In the genomic region with DNA sequence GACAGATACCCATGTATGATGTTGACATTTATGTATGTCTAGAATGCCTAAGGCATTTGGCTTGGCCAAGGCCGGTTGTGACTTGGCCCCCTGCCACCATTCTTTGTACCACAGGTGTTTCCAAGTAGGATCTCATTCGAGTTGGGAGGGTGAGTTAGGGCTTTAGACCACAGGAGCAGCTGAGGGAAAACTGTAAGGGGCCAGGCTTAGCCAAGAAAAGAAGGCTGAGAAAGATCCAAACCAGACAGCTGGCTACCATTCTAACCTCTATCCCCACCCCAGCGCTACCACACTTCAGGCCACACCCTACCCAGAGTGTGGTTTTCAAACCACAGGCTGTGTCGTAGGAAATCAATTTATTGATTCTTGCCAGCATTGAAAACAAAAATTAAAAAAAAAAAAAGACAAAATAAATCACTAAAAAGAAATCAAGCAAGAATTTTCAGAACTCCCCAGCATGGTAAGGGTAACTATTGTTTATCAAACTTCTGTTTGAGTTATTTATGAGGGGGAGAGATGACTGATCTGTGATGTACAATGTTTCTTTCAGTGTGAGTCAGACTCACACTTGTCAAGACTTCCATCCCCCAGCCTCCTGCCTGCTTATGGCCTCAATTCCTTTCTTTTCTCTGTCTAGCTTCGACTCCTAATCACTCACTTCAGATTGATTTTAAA, we compare ENCODE assay signal across 8 cellular contexts. TPM values are rescaled to one million over a fixed set of nuclear protein-coding genes. Genes with fewer than 3 reads are reported as not detected.
DNase-seq lines count a peak whose midpoint lies in the region; ATAC-seq, FAIRE-seq and TF ChIP-seq lines count a peak whose summit lies in the region.

No MANE protein-coding gene starts in this region.

- H3K4me1 ChIP-seq in HepG2 (ENCODE audit: insufficient read depth, low read length) = peaks cover 9% of the 10 kb centered on the region
- no peaks in the 10 kb centered on the region for H3K4me1 ChIP-seq in mesendoderm (ENCODE audit: control insufficient read depth, low read depth, low read length)

- no peak for TF ChIP-seq POLR2A in HepG2 (IDR thresholded peaks at IDR 0.05; ENCODE audit: insufficient read depth in 1 of 2, low read depth in 2 of 2, low read length in 2 of 2)

- TF ChIP-seq EP300 in HepG2 (IDR thresholded peaks at IDR 0.05; ENCODE audit: low read depth in 2 of 2, low read length in 2 of 2) (no peak), HepG2 (CRISPR knock-in tag; IDR thresholded peaks at IDR 0.05; ENCODE audit: borderline replicate concordance) (no peak)

- H2AFZ ChIP-seq in HepG2 (ENCODE audit: low read length) = no peak overlapping the region

- H3K27me3 ChIP-seq in HepG2 (ENCODE audit: control insufficient read depth in 1 of 2, insufficient read depth in 2 of 2, low read length in 2 of 2) = no peaks in the 10 kb centered on the region
- no peaks in the 10 kb centered on the region for H3K27me3 ChIP-seq in mesendoderm (ENCODE audit: insufficient read depth, low read length, poor library complexity)

- H2AK5ac ChIP-seq in mesendoderm (ENCODE audit: low read length) = no peak overlapping the region

- peak overlapping the region; percentile 49 for H3K4me3 Mint-ChIP-seq in activated T-cell treated with anti-CD3 and anti-CD28 coated beads, Interleukin-2, amount 50 U/mL, for 24 hours

- no peaks in the 10 kb centered on the region for H3K36me3 ChIP-seq in HepG2 (replicated peaks in 1 of 2; ENCODE audit: control insufficient read depth in 1 of 2, insufficient read depth in 2 of 2, low read length in 2 of 2)
- H3K36me3 ChIP-seq in mesendoderm (ENCODE audit: control insufficient read depth, insufficient read depth, low read length) = no peaks in the 10 kb centered on the region

- DNase-seq in NCI-H345 (lab: John Stamatoyannopoulos, UW) (peak; percentile 73), NCI-H345 treated with DMSO at 0.1 percent for 48 hours (lab: John Stamatoyannopoulos, UW; ENCODE audit: unreplicated experiment) (no peak), NCI-H1105 treated with DMSO at 0.1 percent for 48 hours (lab: John Stamatoyannopoulos, UW) (peak; percentile 73), HepG2 (ENCODE audit: low spot score) (no peak), GM10248 (ENCODE audit: extremely low spot score) (no peak), mesendoderm (no peak)
- DNase-seq in activated T-cell treated with anti-CD3 and anti-CD28 coated beads, Interleukin-2, amount 50 U/mL, for 24 hours = peak; percentile 68

- no peaks in the 10 kb centered on the region for H3K79me2 ChIP-seq in HepG2 (ENCODE audit: insufficient read depth, low read length)
- no peaks in the 10 kb centered on the region for H3K79me2 ChIP-seq in mesendoderm (ENCODE audit: control insufficient read depth, insufficient read depth, low read length)

- H3K27ac ChIP-seq in HepG2 (ENCODE audit: extremely low read length, insufficient read depth, low read length) (no peak overlapping the region), mesendoderm (ENCODE audit: low read depth, low read length) (no peak overlapping the region)

- no TSS peak for BruUV-seq in HepG2 (replicated peaks; lab: Mats Ljungman, UMichigan)

- H3K4ac ChIP-seq in mesendoderm (ENCODE audit: low read depth, low read length) = no peak overlapping the region

- intact Hi-C loops in HepG2 (cut with micrococcal nuclease; ENCODE audit: unreplicated experiment) = no loop called here

- H4K5ac ChIP-seq in mesendoderm (ENCODE audit: low read length) = no peak overlapping the region

- WGBS in HepG2 (ENCODE audit: low lambda C conversion rate) = 21% methylated on average over 4 of the region's 5 CpGs
- no CpG with 5 or more reads among the region's 5 CpGs for WGBS in mesendoderm (ENCODE audit: extremely low coverage, insufficient coverage, low lambda C conversion rate)

- peaks cover 50% of the 10 kb centered on the region for H3K27me3 Mint-ChIP-seq in activated T-cell treated with anti-CD3 and anti-CD28 coated beads, Interleukin-2, amount 50 U/mL, for 24 hours

- H3K9me3 Mint-ChIP-seq in activated T-cell treated with anti-CD3 and anti-CD28 coated beads, Interleukin-2, amount 50 U/mL, for 24 hours = no peaks in the 10 kb centered on the region

- H3K56ac ChIP-seq in mesendoderm (ENCODE audit: low read length) = no peak overlapping the region

- in situ Hi-C loops in HepG2 (cut with HindIII; ENCODE audit: extremely low pct_ligation_motif_present, low pct_unique_long_range_greater_than_20kb) = no loop called here

- POLR2A ChIA-PET in HepG2 (lab: Yijun Ruan, JAX) = no interaction called here
- POLR2A ChIA-PET in GM10248 (lab: Yijun Ruan, JAX) = interaction anchor here (1.2 kb wide), 1 partner anchor 10 kb away, joined by 4 read pairs; the partner anchor contains the start of gene TMSB4X

- H2BK5ac ChIP-seq in mesendoderm (ENCODE audit: low read length) = no peak overlapping the region

- no peaks in the 10 kb centered on the region for H3K9me3 ChIP-seq in HepG2 (ENCODE audit: low read length)

- no peak for TF ChIP-seq RAD21 in HepG2 (CRISPR knock-in tag; IDR thresholded peaks at IDR 0.05)

- no peak overlapping the region for H3K18ac ChIP-seq in mesendoderm (ENCODE audit: low read length)

- H2BK120ac ChIP-seq in mesendoderm (ENCODE audit: low read depth, low read length) = no peak overlapping the region

- no peak overlapping the region for H2BK15ac ChIP-seq in mesendoderm (replicated peaks; ENCODE audit: low read depth)

- no peaks in the 10 kb centered on the region for H3K79me1 ChIP-seq in mesendoderm (ENCODE audit: low read length)

- CTCF ChIA-PET in HepG2 (lab: Yijun Ruan, JAX; ENCODE audit: low intra/inter-chr PET ratio, low total read pairs) (no interaction called here), GM10248 (lab: Yijun Ruan, JAX) (interaction anchor here (1.4 to 3.4 kb wide), 4 partner anchors 10 to 503 kb away, joined by 5 to 18 read pairs (median 6); no protein-coding TSS in a partner anchor)

- H3K4me2 ChIP-seq in HepG2 (ENCODE audit: low read depth, low read length) (no peak overlapping the region), mesendoderm (ENCODE audit: low read length) (no peak overlapping the region)

- no peak overlapping the region for H4K8ac ChIP-seq in mesendoderm (ENCODE audit: low read depth, low read length)

- no peak for FAIRE-seq in HepG2 (lab: Jason Lieb, UNC)

- peaks cover 80% of the 10 kb centered on the region for H3K4me1 Mint-ChIP-seq in activated T-cell treated with anti-CD3 and anti-CD28 coated beads, Interleukin-2, amount 50 U/mL, for 24 hours (ENCODE audit: low read depth)

- no peaks in the 10 kb centered on the region for H3K36me3 Mint-ChIP-seq in activated T-cell treated with anti-CD3 and anti-CD28 coated beads, Interleukin-2, amount 50 U/mL, for 24 hours (ENCODE audit: low read depth)

- no peaks in the 10 kb centered on the region for H4K20me1 ChIP-seq in HepG2 (ENCODE audit: insufficient read depth, low read length)

- no peak overlapping the region for H3K9ac ChIP-seq in HepG2 (ENCODE audit: insufficient read depth, low read depth, low read length)
- H3K9ac ChIP-seq in mesendoderm (ENCODE audit: low read length) = no peak overlapping the region

- H3K4me3 ChIP-seq in HepG2 (replicated peaks in 1 of 3; ENCODE audit: insufficient read depth in 1 of 3, low read depth in 2 of 3, low read length in 3 of 3) = no peak overlapping the region
- no peak overlapping the region for H3K4me3 ChIP-seq in mesendoderm (ENCODE audit: low read length)

- H3K27ac Mint-ChIP-seq in activated T-cell treated with anti-CD3 and anti-CD28 coated beads, Interleukin-2, amount 50 U/mL, for 24 hours = peak overlapping the region; percentile 96

- ATAC-seq in HG02759 (IDR thresholded peaks at IDR 0.05; ENCODE audit: unreplicated experiment) (peak; percentile 74), HepG2 (no peak)

- TF ChIP-seq CTCF in HepG2 (CRISPR knock-in tag; IDR thresholded peaks at IDR 0.05) = no peak
- no peak for TF ChIP-seq CTCF in GM10248 (IDR thresholded peaks at IDR 0.05; ENCODE audit: control extremely low read depth, extremely low read depth, low read depth, missing control alignments)

- no peak overlapping the region for H3K23ac ChIP-seq in mesendoderm (ENCODE audit: low read length)

RNA-seq across cellular contexts. Expression of gene TMSB4X, which starts 9.9 kb away (rescaled TPM):
- total RNA-seq in HepG2 (2016; rRNA removed; fragmentation: Illumina TruSeq; extraction: Trizol) = 10.5 and 15.9 TPM in 2 replicates
- total RNA-seq in HepG2 (2016; cell fraction: cytosol; rRNA removed; fragmentation: Illumina TruSeq; extraction: Trizol; ENCODE audit: low read depth) = 6.0 and 6.1 TPM in 2 replicates
- 13.6 and 19.1 TPM in 2 replicates for total RNA-seq in HepG2 (2016; cell fraction: insoluble cytoplasmic fraction; rRNA removed; fragmentation: Illumina TruSeq; extraction: Trizol)
- total RNA-seq in HepG2 (2016; cell fraction: membrane; rRNA removed; fragmentation: Illumina TruSeq; extraction: Trizol) = 8.9 and 9.5 TPM in 2 replicates
- total RNA-seq in HepG2 (2016; cell fraction: nucleus; rRNA removed; fragmentation: Illumina TruSeq; extraction: Trizol) = 4.1 and 5.6 TPM in 2 replicates
- 29.6 and 50.7 TPM in 2 replicates for polyA plus RNA-seq in HepG2 (2011; rRNA removed)
- 16.3 and 38.0 TPM in 2 replicates for polyA plus RNA-seq in HepG2 (2011; cell fraction: cytosol; rRNA removed)
- 3.7 and 8.2 TPM in 2 replicates for polyA plus RNA-seq in HepG2 (2011; cell fraction: nucleus; rRNA removed)
- polyA plus RNA-seq in HepG2 (2012) = 14.4 and 69.9 TPM in 2 replicates
- 5.4 and 6.7 TPM in 2 replicates for polyA plus RNA-seq in HepG2 (2016; cell fraction: cytosol; fragmentation: Illumina TruSeq; extraction: Trizol; ENCODE audit: low read depth)
- 17.5 and 21.0 TPM in 2 replicates for polyA plus RNA-seq in HepG2 (2016; cell fraction: insoluble cytoplasmic fraction; fragmentation: Illumina TruSeq; extraction: Trizol; ENCODE audit: low read depth)
- 6.6 and 8.1 TPM in 2 replicates for polyA plus RNA-seq in HepG2 (2016; cell fraction: membrane; fragmentation: Illumina TruSeq; extraction: Trizol; ENCODE audit: low read depth)
- 7.5 and 7.7 TPM in 2 replicates for polyA plus RNA-seq in HepG2 (2016; cell fraction: nucleus; fragmentation: Illumina TruSeq; extraction: Trizol; ENCODE audit: insufficient read depth, low read depth)
- 10.0 and 228 TPM in 2 replicates for polyA minus RNA-seq in HepG2 (2011; rRNA and poly(A)+ RNA removed; ENCODE audit: low replicate concordance)
- polyA minus RNA-seq in HepG2 (2011; cell fraction: cytosol; rRNA and poly(A)+ RNA removed) = 14.2 and 18.9 TPM in 2 replicates
- polyA minus RNA-seq in HepG2 (2011; cell fraction: nucleus; rRNA and poly(A)+ RNA removed) = 7.5 and 12.3 TPM in 2 replicates
- polyA plus RNA-seq in mesendoderm (2013, experiment 1 of 2) = 3,955 TPM
- polyA plus RNA-seq in mesendoderm (2013, experiment 2 of 2) = 4,083 TPM

RNA-seq across cellular contexts. Expression of gene FAM9C, which starts 59.7 kb away (rescaled TPM):
- not detected in 2 replicates for total RNA-seq in HepG2 (2016; rRNA removed; fragmentation: Illumina TruSeq; extraction: Trizol)
- total RNA-seq in HepG2 (2016; cell fraction: cytosol; rRNA removed; fragmentation: Illumina TruSeq; extraction: Trizol; ENCODE audit: low read depth) = not detected in 2 replicates
- not detected in 2 replicates for total RNA-seq in HepG2 (2016; cell fraction: insoluble cytoplasmic fraction; rRNA removed; fragmentation: Illumina TruSeq; extraction: Trizol)
- not detected in 2 replicates for total RNA-seq in HepG2 (2016; cell fraction: membrane; rRNA removed; fragmentation: Illumina TruSeq; extraction: Trizol)
- total RNA-seq in HepG2 (2016; cell fraction: nucleus; rRNA removed; fragmentation: Illumina TruSeq; extraction: Trizol) = not detected in 2 replicates
- polyA plus RNA-seq in HepG2 (2011; rRNA removed) = not detected in 2 replicates
- polyA plus RNA-seq in HepG2 (2011; cell fraction: cytosol; rRNA removed) = not detected in 2 replicates
- not detected in 2 replicates for polyA plus RNA-seq in HepG2 (2011; cell fraction: nucleus; rRNA removed)
- not detected in 2 replicates for polyA plus RNA-seq in HepG2 (2012)
- not detected in 2 replicates for polyA plus RNA-seq in HepG2 (2016; cell fraction: cytosol; fragmentation: Illumina TruSeq; extraction: Trizol; ENCODE audit: low read depth)
- polyA plus RNA-seq in HepG2 (2016; cell fraction: insoluble cytoplasmic fraction; fragmentation: Illumina TruSeq; extraction: Trizol; ENCODE audit: low read depth) = not detected in 2 replicates
- not detected in 2 replicates for polyA plus RNA-seq in HepG2 (2016; cell fraction: membrane; fragmentation: Illumina TruSeq; extraction: Trizol; ENCODE audit: low read depth)
- polyA plus RNA-seq in HepG2 (2016; cell fraction: nucleus; fragmentation: Illumina TruSeq; extraction: Trizol; ENCODE audit: insufficient read depth, low read depth) = not detected in 2 replicates
- not detected in 2 replicates for polyA minus RNA-seq in HepG2 (2011; rRNA and poly(A)+ RNA removed; ENCODE audit: low replicate concordance)
- not detected in 2 replicates for polyA minus RNA-seq in HepG2 (2011; cell fraction: cytosol; rRNA and poly(A)+ RNA removed)
- polyA minus RNA-seq in HepG2 (2011; cell fraction: nucleus; rRNA and poly(A)+ RNA removed) = not detected in 2 replicates
- polyA plus RNA-seq in mesendoderm (2013, experiment 1 of 2) = 0.21 TPM
- polyA plus RNA-seq in mesendoderm (2013, experiment 2 of 2) = 0.20 TPM

Comparison
In these comparisons a context has a peak if more than half of its experiments do, and no peak if none do; other contexts are left out.
1. DNase-seq: peak in NCI-H345 (single experiment), NCI-H1105 treated with DMSO at 0.1 percent for 48 hours (single experiment) and activated T-cell treated with anti-CD3 and anti-CD28 coated beads, Interleukin-2, amount 50 U/mL, for 24 hours (single experiment); none in NCI-H345 treated with DMSO at 0.1 percent for 48 hours (single experiment), HepG2 (single experiment), GM10248 (single experiment) and mesendoderm (single experiment).